Comparison of ENCODE assay signal across 8 cellular contexts in genomic region chr9:95127249-95128176, GRCh38.
DNase-seq lines count a peak whose midpoint lies in the region; ATAC-seq and FAIRE-seq lines count a peak whose summit lies in the region.

No MANE protein-coding gene starts in this region.

- H3K4me3 Mint-ChIP-seq in activated CD8-positive, alpha-beta memory T cell treated with anti-CD3 and anti-CD28 coated beads, Interleukin-2, amount 10 ng/mL, durations not matched to agents 7 days and 5 days, result no peak overlapping the region
- no peak overlapping the region for H3K4me3 Mint-ChIP-seq in memory B cell

- no peaks in the 10 kb centered on the region for H3K27me3 Mint-ChIP-seq in activated CD8-positive, alpha-beta memory T cell treated with anti-CD3 and anti-CD28 coated beads, Interleukin-2, amount 10 ng/mL, durations not matched to agents 7 days and 5 days
- H3K27me3 Mint-ChIP-seq in memory B cell, result no peaks in the 10 kb centered on the region

- no peaks in the 10 kb centered on the region for H3K9me3 ChIP-seq in HAP-1

- H3K27ac Mint-ChIP-seq in activated CD8-positive, alpha-beta memory T cell treated with anti-CD3 and anti-CD28 coated beads, Interleukin-2, amount 10 ng/mL, durations not matched to agents 7 days and 5 days, result no peak overlapping the region
- no peak overlapping the region for H3K27ac Mint-ChIP-seq in memory B cell

- H3K4me1 ChIP-seq in HAP-1, result no peaks in the 10 kb centered on the region

- in situ Hi-C loops in HAP-1 (cut with MboI; ENCODE audit: low sequenced_read_pairs), result loop anchor here (5.0 kb wide), 1 partner anchor 445 kb away; no protein-coding TSS in a partner anchor

- peak; percentile 92 for ATAC-seq in activated CD8-positive, alpha-beta memory T cell treated with anti-CD3 and anti-CD28 coated beads, Interleukin-2, amount 10 ng/mL, durations not matched to agents 7 days and 5 days
- ATAC-seq in memory B cell (ENCODE audit: low read depth) (peak; percentile 81), HG03378 (IDR thresholded peaks at IDR 0.05; ENCODE audit: unreplicated experiment) (no peak)

- CTCF ChIA-PET in activated CD8-positive, alpha-beta memory T cell treated with anti-CD3 and anti-CD28 coated beads, Interleukin-2, amount 10 ng/mL, durations not matched to agents 7 days and 5 days (lab: Charles Lee), result interaction anchor here (0.6 to 7.6 kb wide), 40 partner anchors 10 to 1090 kb away, joined by 3 to 110 read pairs (median 4); partner anchors contain the start of gene AOPEP

- no peaks in the 10 kb centered on the region for H3K27me3 ChIP-seq in HAP-1 (ENCODE audit: low read depth)

- H3K36me3 ChIP-seq in HAP-1 (replicated peaks), result no peaks in the 10 kb centered on the region; the same call in 1 of the 2 replicates

- no peaks in the 10 kb centered on the region for H3K4me1 Mint-ChIP-seq in activated CD8-positive, alpha-beta memory T cell treated with anti-CD3 and anti-CD28 coated beads, Interleukin-2, amount 10 ng/mL, durations not matched to agents 7 days and 5 days
- H3K4me1 Mint-ChIP-seq in memory B cell, result no peaks in the 10 kb centered on the region

- FAIRE-seq in endometrium (lab: Jason Lieb, UNC), result peak; percentile 65

- no peak overlapping the region for H3K4me3 ChIP-seq in HAP-1

- H3K9me3 Mint-ChIP-seq in activated CD8-positive, alpha-beta memory T cell treated with anti-CD3 and anti-CD28 coated beads, Interleukin-2, amount 10 ng/mL, durations not matched to agents 7 days and 5 days (ENCODE audit: low read depth), result no peaks in the 10 kb centered on the region
- no peaks in the 10 kb centered on the region for H3K9me3 Mint-ChIP-seq in memory B cell

- DNase-seq in COLO668 (lab: John Stamatoyannopoulos, UW; ENCODE audit: unreplicated experiment), result peak; percentile 83
- DNase-seq in HAP-1 (ENCODE audit: low spot score in 2 of 2), result peak; percentile 60 to 87
- DNase-seq in NCI-H748 (lab: John Stamatoyannopoulos, UW; ENCODE audit: unreplicated experiment), result peak; percentile 83
- DNase-seq in activated CD8-positive, alpha-beta memory T cell treated with anti-CD3 and anti-CD28 coated beads, Interleukin-2, amount 10 ng/mL, durations not matched to agents 7 days and 5 days, result peak; percentile 76
- peak; percentile 45 to 60 for DNase-seq in memory B cell (ENCODE audit: low spot score in 2 of 2)
- DNase-seq in stimulated activated CD8-positive, alpha-beta memory T cell treated with anti-CD3 and anti-CD28 coated beads, Interleukin-12 subunit alpha, Interleukin-12 subunit beta, amount 100 ng/mL, for 1 hour (ENCODE audit: low read depth), result peak; percentile 40

- H3K36me3 Mint-ChIP-seq in activated CD8-positive, alpha-beta memory T cell treated with anti-CD3 and anti-CD28 coated beads, Interleukin-2, amount 10 ng/mL, durations not matched to agents 7 days and 5 days, result no peaks in the 10 kb centered on the region
- peaks cover 3% of the 10 kb centered on the region for H3K36me3 Mint-ChIP-seq in memory B cell
